Comparison of ENCODE assay signal across 13 cellular contexts in genomic region chr10:72083234-72084093, GRCh38. TPM values are rescaled to one million over a fixed set of nuclear protein-coding genes. Genes with fewer than 3 reads are reported as not detected.
A peak's percentile ranks its signal among the peaks of the same experiment; 100 is the strongest.
DNase-seq lines count a peak whose midpoint lies in the region; ATAC-seq lines count a peak whose summit lies in the region.
"Had no signal": no experiment of that assay in that cellular context is flagged by ENCODE, and none has a peak within 500 bp of the region (broad histone marks: within the 10 kb centered on the region; RNA-seq: fewer than 3 reads in every experiment).

No MANE protein-coding gene starts in this region.

- peaks cover 54% of the 10 kb centered on the region for H3K4me1 Mint-ChIP-seq in activated T-helper 17 cell treated with anti-CD3 and anti-CD28 coated beads, Interleukin-2, amount 50 U/mL, for 72 hours

- peaks cover 87% of the 10 kb centered on the region for H3K36me3 Mint-ChIP-seq in activated T-helper 17 cell treated with anti-CD3 and anti-CD28 coated beads, Interleukin-2, amount 50 U/mL, for 72 hours (ENCODE audit: low read depth)

- DNase-seq in stimulated activated CD4-positive, alpha-beta T cell treated with anti-CD3 and anti-CD28 coated beads, Interleukin-2, amount 100 ng/mL, for 24 hours: peak; percentile 47 to 58
- DNase-seq in stimulated activated CD4-positive, alpha-beta T cell treated with anti-CD3 and anti-CD28 coated beads, Interleukin-1b, Interleukin-23, amount 100 ng/mL, for 48 hours: no peak
- DNase-seq in DMS153 (lab: John Stamatoyannopoulos, UW) (no peak), iPS-NIHi11 (ENCODE audit: low spot score) (no peak), mesenteric fat pad (ENCODE audit: low spot score) (no peak)
- DNase-seq: colonic mucosa, NCI-H2107, small intestine, SW 1271 had no signal

- H3K27ac Mint-ChIP-seq in activated T-helper 17 cell treated with anti-CD3 and anti-CD28 coated beads, Interleukin-2, amount 50 U/mL, for 72 hours: peak overlapping the region; percentile 85

- H3K27me3 ChIP-seq in layer of hippocampus (ENCODE audit: control insufficient read depth, insufficient read depth, low read length): no peaks in the 10 kb centered on the region

- no peaks in the 10 kb centered on the region for H3K9me3 Mint-ChIP-seq in activated T-helper 17 cell treated with anti-CD3 and anti-CD28 coated beads, Interleukin-2, amount 50 U/mL, for 72 hours

- no peaks in the 10 kb centered on the region for H3K27me3 Mint-ChIP-seq in activated T-helper 17 cell treated with anti-CD3 and anti-CD28 coated beads, Interleukin-2, amount 50 U/mL, for 72 hours

- peak overlapping the region; percentile 35 for H3K27ac ChIP-seq in layer of hippocampus (ENCODE audit: low read depth, low read length)
- H3K27ac ChIP-seq: colonic mucosa had no signal

- peak; percentile 35 for ATAC-seq in activated T-helper 17 cell treated with anti-CD3 and anti-CD28 coated beads, Interleukin-2, amount 50 U/mL, for 72 hours (replicated peaks)
- no peak for ATAC-seq in HG02885 (IDR thresholded peaks at IDR 0.05; ENCODE audit: poor library complexity, unreplicated experiment)

- peak overlapping the region; percentile 96 for H3K4me3 Mint-ChIP-seq in activated T-helper 17 cell treated with anti-CD3 and anti-CD28 coated beads, Interleukin-2, amount 50 U/mL, for 72 hours

RNA-seq across cellular contexts. Expression of gene SPOCK2, which starts 4.9 kb away (rescaled TPM):
- total RNA-seq in activated T-helper 17 cell treated with anti-CD3 and anti-CD28 coated beads, Interleukin-2, amount 50 U/mL, for 72 hours: 100 to 1,000 TPM; 161 to 191 TPM
- 5.8 TPM for total RNA-seq in mesenteric fat pad
- total RNA-seq: M059J had no signal

Comparison
In these comparisons a context has a peak if more than half of its experiments do, and no peak if none do; other contexts are left out.
1. DNase-seq: peak in stimulated activated CD4-positive, alpha-beta T cell treated with anti-CD3 and anti-CD28 coated beads, Interleukin-2, amount 100 ng/mL, for 24 hours (2 of 2); none in stimulated activated CD4-positive, alpha-beta T cell treated with anti-CD3 and anti-CD28 coated beads, Interleukin-1b, Interleukin-23, amount 100 ng/mL, for 48 hours (single experiment), DMS153 (single experiment), iPS-NIHi11 (single experiment) and mesenteric fat pad (single experiment).
2. RNA of gene SPOCK2, which starts 4.9 kb away (total RNA-seq): 161 to 191 TPM in activated T-helper 17 cell treated with anti-CD3 and anti-CD28 coated beads, Interleukin-2, amount 50 U/mL, for 72 hours; 5.8 TPM in mesenteric fat pad (single experiment); every median in the first group is over 10 times any median in the second.